In the genomic region with DNA sequence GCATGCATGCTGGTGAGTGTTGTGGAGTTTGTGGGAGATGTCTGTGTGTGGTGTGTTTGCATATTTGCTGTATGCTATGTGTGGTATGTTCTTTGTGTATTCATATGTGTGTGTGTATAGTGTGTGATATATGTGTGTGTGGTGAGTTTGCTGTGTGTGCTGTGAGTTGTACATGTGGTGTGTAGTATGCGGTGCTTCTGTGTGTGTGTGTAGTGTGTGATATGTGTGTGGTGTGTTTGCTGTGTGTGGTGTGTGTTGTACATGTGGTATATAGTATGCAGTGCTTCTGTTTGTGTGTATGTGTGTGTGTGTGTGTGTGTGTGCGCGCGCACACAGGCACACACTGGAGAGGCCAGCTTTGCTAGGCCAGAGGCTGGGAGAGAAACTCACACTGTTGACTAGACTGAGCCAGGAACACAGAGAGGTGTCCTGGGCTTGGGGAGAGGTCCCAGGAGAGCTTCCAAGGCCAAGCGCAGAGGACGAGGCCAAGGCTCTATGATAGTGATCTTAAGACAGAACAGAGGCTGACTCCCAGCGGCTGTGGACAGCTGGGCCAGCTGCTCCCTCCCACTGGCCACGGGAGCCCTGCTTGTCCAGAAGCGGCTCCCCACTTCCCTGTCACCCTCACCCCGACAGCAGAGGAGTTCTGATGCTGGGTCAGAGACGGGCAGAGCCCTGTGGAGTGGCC, we compare ENCODE assay signal across 18 cellular contexts.
DNase-seq lines count a peak whose midpoint lies in the region; ATAC-seq and TF ChIP-seq lines count a peak whose summit lies in the region.
"Had no signal": no experiment of that assay in that cellular context is flagged by ENCODE, and none has a peak within 500 bp of the region (broad histone marks: within the 10 kb centered on the region; RNA-seq: fewer than 3 reads in every experiment).

No MANE protein-coding gene starts in this region.

- H3K36me3 ChIP-seq in left ventricle myocardium inferior: no peaks in the 10 kb centered on the region
- H3K36me3 ChIP-seq in rectal smooth muscle tissue (ENCODE audit: control insufficient read depth, insufficient read depth, low read length): no peaks in the 10 kb centered on the region
- H3K36me3 ChIP-seq in upper lobe of right lung: no peaks in the 10 kb centered on the region

- H3K27me3 ChIP-seq in left ventricle myocardium inferior (ENCODE audit: low read depth) (peaks cover 7% of the 10 kb centered on the region), rectal smooth muscle tissue (ENCODE audit: control insufficient read depth, insufficient read depth, low read length) (no peaks in the 10 kb centered on the region), upper lobe of right lung (no peaks in the 10 kb centered on the region)
- H3K27me3 ChIP-seq: dorsolateral prefrontal cortex had no signal

- peak overlapping the region; percentile 5 to 80 for H3K27ac ChIP-seq in coronary artery
- H3K27ac ChIP-seq in left ventricle myocardium inferior (replicated peaks): peak overlapping the region; percentile 86
- H3K27ac ChIP-seq in rectal smooth muscle tissue (ENCODE audit: low read depth, low read length): peak overlapping the region; percentile 18
- peak overlapping the region; percentile 79 for H3K27ac ChIP-seq in upper lobe of right lung
- H3K27ac ChIP-seq: dorsolateral prefrontal cortex had no signal

- no peak overlapping the region for H3K4me3 ChIP-seq in coronary artery
- H3K4me3 ChIP-seq in left ventricle myocardium inferior: no peak overlapping the region
- H3K4me3 ChIP-seq in rectal smooth muscle tissue (ENCODE audit: low read length): no peak overlapping the region
- no peak overlapping the region for H3K4me3 ChIP-seq in upper lobe of right lung
- H3K4me3 ChIP-seq: dorsolateral prefrontal cortex had no signal

- H3K4me1 ChIP-seq in left ventricle myocardium inferior: peaks cover 58% of the 10 kb centered on the region
- H3K4me1 ChIP-seq in rectal smooth muscle tissue (ENCODE audit: control insufficient read depth, insufficient read depth, low read length): no peaks in the 10 kb centered on the region
- H3K4me1 ChIP-seq in upper lobe of right lung: peaks cover 32% of the 10 kb centered on the region

- H3K9me3 ChIP-seq in left ventricle myocardium inferior (replicated peaks): no peaks in the 10 kb centered on the region
- H3K9me3 ChIP-seq in upper lobe of right lung: no peaks in the 10 kb centered on the region

- DNase-seq in coronary artery (ENCODE audit: low spot score) (no peak), left ventricle myocardium inferior (peak; percentile 85), upper lobe of right lung (peak; percentile 67), iPS-NIHi7 (ENCODE audit: extremely low spot score) (no peak), cerebellar nuclear complex (lab: John Stamatoyannopoulos, UW) (no peak), omental fat pad (ENCODE audit: low spot score) (no peak)
- DNase-seq: activated CD4-positive, alpha-beta T cell treated with anti-CD3 and anti-CD28 coated beads, Interleukin-2, amount 50 U/mL, for 4 hours; activated naive CD4-positive, alpha-beta T cell treated with anti-CD3 and anti-CD28 coated beads, Interleukin-2, amount 50 U/mL, for 16 hours; activated T-cell treated with anti-CD3 and anti-CD28 coated beads, Interleukin-2, amount 50 U/mL, for 1 hour; CD8-positive, alpha-beta T cell; dorsolateral prefrontal cortex; kidney; NCI-H146; NCI-H226; occipital lobe; T-cell had no signal

- intact Hi-C loops in left ventricle myocardium inferior (cut with micrococcal nuclease): no loop called here
- intact Hi-C loops in upper lobe of right lung (cut with DNase I): no loop called here

- TF ChIP-seq CTCF in coronary artery (IDR thresholded peaks at IDR 0.05): no peak
- no peak for TF ChIP-seq CTCF in left ventricle myocardium inferior (IDR thresholded peaks at IDR 0.05; ENCODE audit: borderline replicate concordance)
- TF ChIP-seq CTCF in upper lobe of right lung (IDR thresholded peaks at IDR 0.05): no peak
- no peak for TF ChIP-seq CTCF in omental fat pad (IDR thresholded peaks at IDR 0.05)

- peak; percentile 55 for ATAC-seq in upper lobe of right lung
- ATAC-seq in GM21825 (IDR thresholded peaks at IDR 0.05; ENCODE audit: unreplicated experiment): no peak
- ATAC-seq in omental fat pad (ENCODE audit: low FRiP score): no peak
- ATAC-seq: CD8-positive, alpha-beta T cell; T-cell had no signal

- H3K9ac ChIP-seq in rectal smooth muscle tissue (ENCODE audit: low read length): no peak overlapping the region

Comparison
In these comparisons a context has a peak if more than half of its experiments do, and no peak if none do; other contexts are left out.
1. DNase-seq: peak in left ventricle myocardium inferior (single experiment) and upper lobe of right lung (single experiment); none in coronary artery (single experiment), iPS-NIHi7 (single experiment), cerebellar nuclear complex (0 of 2) and omental fat pad (single experiment).
2. H3K27ac ChIP-seq: peak in every context shown above with its lines; median percentile 86 in left ventricle myocardium inferior; 79 in upper lobe of right lung; 42 in coronary artery; 18 in rectal smooth muscle tissue.